In the genomic region with DNA sequence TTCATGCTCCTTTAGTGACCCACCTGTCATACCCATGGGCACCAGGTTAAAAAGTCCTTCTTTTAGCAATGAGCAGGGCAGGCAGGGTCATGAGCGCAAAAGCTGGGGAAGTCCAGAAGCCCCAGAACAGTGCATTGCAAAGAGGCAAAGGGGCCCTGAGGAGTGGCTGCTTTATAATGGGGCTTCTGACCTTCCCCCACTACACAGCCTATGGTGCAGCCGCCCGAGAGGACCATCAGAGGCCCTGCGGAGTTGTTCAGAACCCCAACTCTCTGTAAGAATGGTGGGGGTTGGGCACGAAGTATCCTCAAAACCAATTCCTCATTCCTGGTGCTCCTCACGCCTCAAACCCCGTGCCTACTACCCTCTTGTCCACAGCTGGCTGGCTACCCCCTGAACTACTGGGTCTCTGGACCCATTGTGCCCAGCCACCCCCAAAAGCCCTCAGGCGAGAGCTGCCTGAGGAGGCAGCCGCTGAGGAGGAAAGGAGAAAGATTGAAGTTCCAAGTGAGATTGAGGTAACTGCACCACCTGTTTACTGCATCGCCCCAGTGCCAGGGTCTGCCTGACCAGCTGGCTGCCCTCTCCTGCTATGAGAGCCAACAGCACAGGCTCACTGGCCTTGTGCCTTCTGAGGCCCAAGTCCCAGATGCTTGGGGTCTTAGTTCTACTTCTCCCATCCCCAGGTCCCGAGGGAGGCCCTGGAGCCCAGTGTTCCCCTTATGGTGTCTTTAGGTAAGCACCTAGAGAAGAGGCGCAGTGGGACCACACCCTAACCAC, we compare ENCODE assay signal across 22 cellular contexts. TPM values are rescaled to one million over a fixed set of nuclear protein-coding genes. Genes with fewer than 3 reads are reported as not detected.
A peak's percentile ranks its signal among the peaks of the same experiment; 100 is the strongest.
DNase-seq lines count a peak whose midpoint lies in the region; ATAC-seq and TF ChIP-seq lines count a peak whose summit lies in the region.
"Had no signal": no experiment of that assay in that cellular context is flagged by ENCODE, and none has a peak within 500 bp of the region (broad histone marks: within the 10 kb centered on the region; RNA-seq: fewer than 3 reads in every experiment).

No MANE protein-coding gene starts in this region.

- H3K4me2 ChIP-seq in GM23338 (no peak overlapping the region), osteoblast (ENCODE audit: insufficient read depth, low read length) (no peak overlapping the region), MM.1S (ENCODE audit: low read depth, low read length) (no peak overlapping the region)

- H4K20me1 ChIP-seq in GM23338 (replicated peaks; ENCODE audit: insufficient read depth) = no peaks in the 10 kb centered on the region; the same call in none of the 2 replicates
- H4K20me1 ChIP-seq in osteoblast (ENCODE audit: insufficient read depth, low read length) = no peaks in the 10 kb centered on the region
- H4K20me1 ChIP-seq in MM.1S (ENCODE audit: insufficient read depth, low read length) = no peaks in the 10 kb centered on the region

- H3K36me3 Mint-ChIP-seq in GM23338 (ENCODE audit: low read depth) = peaks cover 58% of the 10 kb centered on the region

- H3K4me1 Mint-ChIP-seq in GM23338 = no peaks in the 10 kb centered on the region

- H3K36me3 ChIP-seq in GM23338 (ENCODE audit: insufficient read depth) = no peaks in the 10 kb centered on the region; the same call in 1 of the 2 replicates
- peaks cover 57% of the 10 kb centered on the region for H3K36me3 ChIP-seq in osteoblast (ENCODE audit: insufficient read depth, low read length)
- no peaks in the 10 kb centered on the region for H3K36me3 ChIP-seq in MM.1S (replicated peaks; ENCODE audit: insufficient read depth, low read length)

- no peaks in the 10 kb centered on the region for H3K27me3 ChIP-seq in GM23338 (ENCODE audit: insufficient read depth)
- H3K27me3 ChIP-seq in osteoblast (ENCODE audit: insufficient read depth, low read length) = no peaks in the 10 kb centered on the region
- no peaks in the 10 kb centered on the region for H3K27me3 ChIP-seq in MM.1S (replicated peaks; ENCODE audit: insufficient read depth, low read length)
- H3K27me3 ChIP-seq: heart left ventricle had no signal

- H2AFZ ChIP-seq in GM23338 (no peak overlapping the region), osteoblast (ENCODE audit: low read length) (no peak overlapping the region), MM.1S (ENCODE audit: low read length) (no peak overlapping the region)
- H2AFZ ChIP-seq: parathyroid adenoma had no signal

- H3K9me3 ChIP-seq in osteoblast (ENCODE audit: low read depth, low read length) = no peaks in the 10 kb centered on the region
- no peaks in the 10 kb centered on the region for H3K9me3 ChIP-seq in MM.1S (replicated peaks; ENCODE audit: insufficient read depth, low read length)
- H3K9me3 ChIP-seq: heart left ventricle, mucosa of descending colon had no signal

- H3K9me3 Mint-ChIP-seq in GM23338 = peaks cover 3% of the 10 kb centered on the region; the same call in 2 of the 3 replicates
- H3K9me3 Mint-ChIP-seq: activated CD4-positive, alpha-beta T cell treated with anti-CD3 and anti-CD28 coated beads, Interleukin-2, amount 10 ng/mL, durations not matched to agents 7 days and 5 days; activated T-helper 2 cell treated with anti-CD3 and anti-CD28 coated beads, Interferon-gamma antibody, Interleukin-2, Interleukin-4, amounts not matched to agents 10 μg/mL and 5 μg/mL and 100 μg/mL, durations not matched to agents 14 hours and 24 hours and 36 hours had no signal

- peak overlapping the region; percentile 78 for H3K27ac Mint-ChIP-seq in GM23338
- H3K27ac Mint-ChIP-seq: activated CD4-positive, alpha-beta T cell treated with anti-CD3 and anti-CD28 coated beads, Interleukin-2, amount 10 ng/mL, durations not matched to agents 7 days and 5 days; activated T-helper 2 cell treated with anti-CD3 and anti-CD28 coated beads, Interferon-gamma antibody, Interleukin-2, Interleukin-4, amounts not matched to agents 10 μg/mL and 5 μg/mL and 100 μg/mL, durations not matched to agents 14 hours and 24 hours and 36 hours had no signal

- H3F3A ChIP-seq in GM23338 (replicated peaks; ENCODE audit: low read depth) = no peaks in the 10 kb centered on the region
- no peaks in the 10 kb centered on the region for H3F3A ChIP-seq in MM.1S (ENCODE audit: insufficient read depth, low read length)

- no peak overlapping the region for H3K9ac ChIP-seq in MM.1S (ENCODE audit: low read length)
- H3K9ac ChIP-seq: parathyroid adenoma had no signal

- no peaks in the 10 kb centered on the region for H3K4me1 ChIP-seq in GM23338 (ENCODE audit: insufficient read depth)
- H3K4me1 ChIP-seq in osteoblast (ENCODE audit: insufficient read depth, low read length) = peaks cover 7% of the 10 kb centered on the region
- H3K4me1 ChIP-seq in MM.1S (ENCODE audit: low read length) = no peaks in the 10 kb centered on the region
- H3K4me1 ChIP-seq: parathyroid adenoma had no signal

- ATAC-seq in GM23338 (no peak), HG03280 (IDR thresholded peaks at IDR 0.05; ENCODE audit: unreplicated experiment) (no peak)

- H3K9me2 ChIP-seq in GM23338 (ENCODE audit: insufficient read depth) (no peaks in the 10 kb centered on the region), MM.1S (replicated peaks; ENCODE audit: insufficient read depth, low read length) (no peaks in the 10 kb centered on the region)

- H3K79me2 ChIP-seq in GM23338 (replicated peaks; ENCODE audit: insufficient read depth) = no peaks in the 10 kb centered on the region
- no peaks in the 10 kb centered on the region for H3K79me2 ChIP-seq in osteoblast (ENCODE audit: insufficient read depth, low read length)
- no peaks in the 10 kb centered on the region for H3K79me2 ChIP-seq in MM.1S (ENCODE audit: low read length)
- H3K79me2 ChIP-seq: parathyroid adenoma had no signal

- TF ChIP-seq CTCF in GM23338 (conservative IDR thresholded peaks at IDR 0.05; ENCODE audit: low read depth in 2 of 2) = no peak
- no peak for TF ChIP-seq CTCF in osteoblast (IDR thresholded peaks at IDR 0.05; ENCODE audit: extremely low read depth, low read depth, low read length)
- no peak for TF ChIP-seq CTCF in MM.1S (IDR thresholded peaks at IDR 0.05; ENCODE audit: low read length)

- DNase-seq in GM23338 (ENCODE audit: low spot score) = no peak
- DNase-seq in osteoblast (ENCODE audit: insufficient read length, low spot score, missing footprints) = peak; percentile 46
- no peak for DNase-seq in MM.1S
- DNase-seq: activated CD4-positive, alpha-beta T cell treated with anti-CD3 and anti-CD28 coated beads, Interleukin-2, amount 10 ng/mL, durations not matched to agents 7 days and 5 days; DMS79 treated with DMSO at 0.1 percent for 48 hours; HCEC 1CT; heart left ventricle; IMR-90; mucosa of descending colon; NCI-H1092; NCI-H2171 treated with DMSO at 0.1 percent for 48 hours; SHP77; T-helper 9 cell had no signal

- H3K4me3 ChIP-seq in GM23338 (no peak overlapping the region), osteoblast (ENCODE audit: insufficient read depth, low read length) (no peak overlapping the region), MM.1S (ENCODE audit: low read length) (no peak overlapping the region)
- H3K4me3 ChIP-seq: heart left ventricle, mucosa of descending colon had no signal

- no peak overlapping the region for H3K4me3 Mint-ChIP-seq in GM23338
- H3K4me3 Mint-ChIP-seq: activated CD4-positive, alpha-beta T cell treated with anti-CD3 and anti-CD28 coated beads, Interleukin-2, amount 10 ng/mL, durations not matched to agents 7 days and 5 days had no signal

- H3K27ac ChIP-seq in GM23338 (ENCODE audit: low read depth) (no peak overlapping the region), angular gyrus (ENCODE audit: low read depth, low read length) (peak overlapping the region; percentile 86), osteoblast (ENCODE audit: low read depth, low read length) (no peak overlapping the region), MM.1S (ENCODE audit: low read length) (no peak overlapping the region)
- H3K27ac ChIP-seq: parathyroid adenoma had no signal

- peaks cover 27% of the 10 kb centered on the region for H3K27me3 Mint-ChIP-seq in GM23338 (ENCODE audit: insufficient read depth, low read depth, poor library complexity)
- H3K27me3 Mint-ChIP-seq: activated CD4-positive, alpha-beta T cell treated with anti-CD3 and anti-CD28 coated beads, Interleukin-2, amount 10 ng/mL, durations not matched to agents 7 days and 5 days had no signal

TF ChIP-seq in GM23338, 12 proteins besides CTCF, POLR2A, EP300 and RAD21 (continues in another document):
- TF ChIP-seq POLR2AphosphoS5 (IDR thresholded peaks at IDR 0.05; ENCODE audit: low read depth) = no peak

RNA-seq across cellular contexts. Expression of a gene that starts 6.7 kb away (rescaled TPM):
- total RNA-seq in GM23338 (2014; rRNA removed; shearing (Covaris generic)) = 23.6 and 25.7 TPM in 2 replicates
- polyA plus RNA-seq in GM23338 (2016; fragmentation: Nextera tagmentation; extraction: Ambion mirVana) = 36.8 and 38.8 TPM in 2 replicates
- total RNA-seq in osteoblast = 3.3 and 3.5 TPM in 2 replicates

RNA-seq across cellular contexts. Expression of a gene that starts 10.0 kb away (rescaled TPM):
- total RNA-seq in GM23338 (2014; rRNA removed; shearing (Covaris generic)) = 84.2 and 105 TPM in 2 replicates
- 34.2 and 34.3 TPM in 2 replicates for polyA plus RNA-seq in GM23338 (2016; fragmentation: Nextera tagmentation; extraction: Ambion mirVana)
- total RNA-seq in osteoblast = 38.9 and 47.0 TPM in 2 replicates

RNA-seq across cellular contexts. Expression of a gene that starts 16.7 kb away (rescaled TPM):
- total RNA-seq in GM23338 (2014; rRNA removed; shearing (Covaris generic)) = 25.6 and 27.5 TPM in 2 replicates
- 10.7 and 12.6 TPM in 2 replicates for polyA plus RNA-seq in GM23338 (2016; fragmentation: Nextera tagmentation; extraction: Ambion mirVana)
- total RNA-seq in osteoblast = 78.2 and 84.3 TPM in 2 replicates

RNA-seq across cellular contexts. Expression of a gene that starts 17.5 kb away (rescaled TPM):
- total RNA-seq in GM23338 (2014; rRNA removed; shearing (Covaris generic)) = 8.2 and 9.2 TPM in 2 replicates
- 8.4 and 11.1 TPM in 2 replicates for polyA plus RNA-seq in GM23338 (2016; fragmentation: Nextera tagmentation; extraction: Ambion mirVana)
- 102 and 117 TPM in 2 replicates for total RNA-seq in osteoblast

RNA-seq across cellular contexts. Expression of a gene that starts 26.9 kb away (rescaled TPM):
- 0.66 and 1.0 TPM in 2 replicates for total RNA-seq in GM23338 (2014; rRNA removed; shearing (Covaris generic))
- 0.70 and 0.84 TPM in 2 replicates for polyA plus RNA-seq in GM23338 (2016; fragmentation: Nextera tagmentation; extraction: Ambion mirVana)
- 0.36 TPM in 1 of 2 replicates, not detected in the other for total RNA-seq in osteoblast
- total RNA-seq: epithelial cell of proximal tubule, IMR-90, kidney epithelial cell, temporal lobe had no signal
- polyA plus RNA-seq: aorta, BJ, IMR-90 had no signal
